Comparison of ENCODE assay signal across 32 cellular contexts in genomic region chr2:11611251-11611650, GRCh38. TPM values are rescaled to one million over a fixed set of nuclear protein-coding genes. Genes with fewer than 3 reads are reported as not detected.
DNase-seq lines count a peak whose midpoint lies in the region; ATAC-seq, FAIRE-seq and TF ChIP-seq lines count a peak whose summit lies in the region.
"Had no signal": no experiment of that assay in that cellular context is flagged by ENCODE, and none has a peak within 500 bp of the region (broad histone marks: within the 10 kb centered on the region; RNA-seq: fewer than 3 reads in every experiment).

No MANE protein-coding gene starts in this region.

- H3K27ac ChIP-seq in HepG2 (ENCODE audit: extremely low read length, insufficient read depth, low read length) (no peak overlapping the region), right lobe of liver (no peak overlapping the region), mesenchymal stem cell (ENCODE audit: low read length, poor library complexity, severe bottlenecking) (no peak overlapping the region), trophoblast cell (ENCODE audit: low read depth, low read length) (no peak overlapping the region), uterus (peak overlapping the region; percentile 21 to 79)
- H3K27ac ChIP-seq: BLaER1 had no signal

- no peak overlapping the region for H3K14ac ChIP-seq in mesenchymal stem cell (ENCODE audit: low read length in 2 of 2)
- H3K14ac ChIP-seq in trophoblast cell (ENCODE audit: low read length) = no peak overlapping the region

- no peak overlapping the region for H4K12ac ChIP-seq in trophoblast cell (ENCODE audit: low read depth, low read length)

- H4K8ac ChIP-seq in mesenchymal stem cell (ENCODE audit: low read length) (no peak overlapping the region), trophoblast cell (ENCODE audit: low read depth, low read length) (no peak overlapping the region)

- H3K18ac ChIP-seq in mesenchymal stem cell (ENCODE audit: low read depth in 1 of 2, low read length in 2 of 2) (no peak overlapping the region), trophoblast cell (ENCODE audit: low read length) (no peak overlapping the region)

- no peak overlapping the region for H2BK5ac ChIP-seq in mesenchymal stem cell (ENCODE audit: low read depth, low read length, poor library complexity, severe bottlenecking)
- H2BK5ac ChIP-seq in trophoblast cell (ENCODE audit: low read depth, low read length, poor library complexity) = no peak overlapping the region

- H3K4me1 ChIP-seq in HepG2 (ENCODE audit: insufficient read depth, low read length) (no peaks in the 10 kb centered on the region), right lobe of liver (no peaks in the 10 kb centered on the region), mesenchymal stem cell (ENCODE audit: control insufficient read depth, insufficient read depth, low read depth, low read length) (no peaks in the 10 kb centered on the region), trophoblast cell (ENCODE audit: control insufficient read depth in 1 of 2, insufficient read depth in 2 of 2, low read length in 2 of 2) (no peaks in the 10 kb centered on the region), uterus (no peaks in the 10 kb centered on the region), mucosa of descending colon (ENCODE audit: low read depth) (no peaks in the 10 kb centered on the region)
- H3K4me1 ChIP-seq: BE2C, BLaER1 had no signal

- WGBS in HepG2 (ENCODE audit: low lambda C conversion rate) = 99% methylated on average over 5 of the region's 5 CpGs
- WGBS in right lobe of liver (ENCODE audit: insufficient coverage, low coverage, low lambda C conversion rate, missing lambda C conversion rate) = 100% methylated on average over 3 of the region's 5 CpGs
- 98% methylated on average over 5 of the region's 5 CpGs for WGBS in mesenchymal stem cell
- WGBS in trophoblast cell (ENCODE audit: extremely low coverage, insufficient coverage, insufficient read length) = no CpG with 5 or more reads among the region's 5 CpGs

- H3K4me2 ChIP-seq in HepG2 (ENCODE audit: low read depth, low read length) (no peak overlapping the region), mesenchymal stem cell (ENCODE audit: low read length, poor library complexity, severe bottlenecking) (no peak overlapping the region), trophoblast cell (ENCODE audit: low read length) (no peak overlapping the region)
- H3K4me2 ChIP-seq: BLaER1 had no signal

- ATAC-seq in HepG2 (no peak), right lobe of liver (no peak), mucosa of descending colon (no peak)
- ATAC-seq: GM12878 had no signal

- POLR2A ChIA-PET in HepG2 (lab: Yijun Ruan, JAX) = no interaction called here

- no peak overlapping the region for H3K4ac ChIP-seq in mesenchymal stem cell (ENCODE audit: low read depth in 1 of 2, low read length in 2 of 2)
- no peak overlapping the region for H3K4ac ChIP-seq in trophoblast cell (ENCODE audit: low read depth, low read length)

- H3K23ac ChIP-seq in mesenchymal stem cell (ENCODE audit: low read length in 2 of 2) (no peak overlapping the region), trophoblast cell (ENCODE audit: low read length) (no peak overlapping the region)

- no peak overlapping the region for H2AK5ac ChIP-seq in mesenchymal stem cell (ENCODE audit: low read length, severe bottlenecking)
- H2AK5ac ChIP-seq in trophoblast cell (ENCODE audit: low read length) = no peak overlapping the region

- H3K9me3 ChIP-seq in HepG2 (ENCODE audit: low read length) (no peaks in the 10 kb centered on the region), right lobe of liver (no peaks in the 10 kb centered on the region), mesenchymal stem cell (ENCODE audit: control insufficient read depth, low read length) (no peaks in the 10 kb centered on the region), trophoblast cell (ENCODE audit: insufficient read depth, low read depth, low read length) (peaks cover 2% of the 10 kb centered on the region), uterus (no peaks in the 10 kb centered on the region), mucosa of descending colon (no peaks in the 10 kb centered on the region)
- H3K9me3 ChIP-seq: BE2C, BLaER1 had no signal

- H4K20me1 ChIP-seq in HepG2 (ENCODE audit: insufficient read depth, low read length) = peaks cover 1% of the 10 kb centered on the region; the same call in 1 of the 2 replicates
- H4K20me1 ChIP-seq: BLaER1 had no signal

- CTCF ChIA-PET in HepG2 (lab: Yijun Ruan, JAX; ENCODE audit: low intra/inter-chr PET ratio, low total read pairs) = no interaction called here

- no peaks in the 10 kb centered on the region for H3K27me3 ChIP-seq in HepG2 (ENCODE audit: control insufficient read depth in 1 of 2, insufficient read depth in 2 of 2, low read length in 2 of 2)
- H3K27me3 ChIP-seq in right lobe of liver = no peaks in the 10 kb centered on the region
- H3K27me3 ChIP-seq in mesenchymal stem cell (ENCODE audit: control insufficient read depth in 1 of 2, insufficient read depth in 1 of 2, low read length in 2 of 2) = peaks cover 16% of the 10 kb centered on the region in 2 experiments
- no peaks in the 10 kb centered on the region for H3K27me3 ChIP-seq in trophoblast cell (ENCODE audit: insufficient read depth, low read length)
- H3K27me3 ChIP-seq in uterus = no peaks in the 10 kb centered on the region
- H3K27me3 ChIP-seq: BE2C, BLaER1 had no signal

- TF ChIP-seq RAD21 in HepG2 (CRISPR knock-in tag; IDR thresholded peaks at IDR 0.05) = no peak

- H3K79me2 ChIP-seq in HepG2 (ENCODE audit: insufficient read depth, low read length) (no peaks in the 10 kb centered on the region), trophoblast cell (ENCODE audit: control insufficient read depth, insufficient read depth, low read length, poor library complexity) (no peaks in the 10 kb centered on the region)

- no peak overlapping the region for H2BK15ac ChIP-seq in mesenchymal stem cell (ENCODE audit: low read depth, poor library complexity, severe bottlenecking)

- DNase-seq in HepG2 (ENCODE audit: low spot score) (no peak), right lobe of liver (no peak), mesenchymal stem cell (no peak), trophoblast cell (peak; percentile 25 to 55), uterus (no peak), mucosa of descending colon (no peak), KBM-7 (no peak), occipital lobe (lab: John Stamatoyannopoulos, UW) (no peak)
- DNase-seq: 8988T; ACHN; BE2C; CD4-positive, alpha-beta memory T cell; CD4-positive, CD25-positive, alpha-beta regulatory T cell; CD8-positive, alpha-beta memory T cell; COR-L47; DMS 273 treated with DMSO at 0.1 percent for 48 hours; DMS153; DMS53; DMS79; DND-41; EL; GDM1 had no signal

- H3K4me3 ChIP-seq in HepG2 (replicated peaks in 1 of 3; ENCODE audit: insufficient read depth in 1 of 3, low read depth in 2 of 3, low read length in 3 of 3) (no peak overlapping the region), right lobe of liver (no peak overlapping the region), mesenchymal stem cell (ENCODE audit: insufficient read depth in 1 of 2, low read depth in 1 of 2, low read length in 2 of 2) (no peak overlapping the region), trophoblast cell (ENCODE audit: low read depth, low read length) (no peak overlapping the region), uterus (no peak overlapping the region), mucosa of descending colon (no peak overlapping the region)
- H3K4me3 ChIP-seq: BLaER1, GM12878 had no signal

- H3K9ac ChIP-seq in HepG2 (ENCODE audit: insufficient read depth, low read depth, low read length) (no peak overlapping the region), mesenchymal stem cell (ENCODE audit: low read length) (no peak overlapping the region), trophoblast cell (ENCODE audit: low read length) (no peak overlapping the region)
- H3K9ac ChIP-seq: BLaER1 had no signal

- intact Hi-C loops in HepG2 (cut with micrococcal nuclease; ENCODE audit: unreplicated experiment) (no loop called here), right lobe of liver (cut with DNase I) (no loop called here), uterus (cut with DNase I; ENCODE audit: low total_unique reads) (no loop called here), mucosa of descending colon (cut with DNase I, micrococcal nuclease) (no loop called here)

- H3K79me1 ChIP-seq in mesenchymal stem cell (replicated peaks; ENCODE audit: low read length, poor library complexity, severe bottlenecking) (no peaks in the 10 kb centered on the region), trophoblast cell (ENCODE audit: low read length) (no peaks in the 10 kb centered on the region)

- in situ Hi-C loops in HepG2 (cut with HindIII; ENCODE audit: extremely low pct_ligation_motif_present, low pct_unique_long_range_greater_than_20kb) (no loop called here), KBM-7 (cut with MboI; ENCODE audit: low pct_unique_long_range_greater_than_20kb, low sequenced_read_pairs) (no loop called here)

- TF ChIP-seq EP300 in HepG2 (IDR thresholded peaks at IDR 0.05; ENCODE audit: low read depth in 2 of 2, low read length in 2 of 2) (no peak), HepG2 (CRISPR knock-in tag; IDR thresholded peaks at IDR 0.05; ENCODE audit: borderline replicate concordance) (no peak)

- H2BK12ac ChIP-seq in mesenchymal stem cell (ENCODE audit: low read length in 2 of 2) (peak overlapping the region in 1 of 2 experiments; percentile 24), trophoblast cell (ENCODE audit: low read length) (no peak overlapping the region)

- H4K91ac ChIP-seq in mesenchymal stem cell (ENCODE audit: low read length) (peak overlapping the region; percentile 25), trophoblast cell (ENCODE audit: low read depth, low read length) (no peak overlapping the region)

- H2BK120ac ChIP-seq in mesenchymal stem cell (ENCODE audit: low read depth, low read length) (no peak overlapping the region), trophoblast cell (ENCODE audit: insufficient read depth, low read length, poor library complexity) (no peak overlapping the region)

- H2AFZ ChIP-seq in HepG2 (ENCODE audit: low read length) (no peak overlapping the region), mesenchymal stem cell (ENCODE audit: low read depth, low read length) (no peak overlapping the region), trophoblast cell (ENCODE audit: insufficient read depth, low read length, poor library complexity) (no peak overlapping the region)

- FAIRE-seq in HepG2 (lab: Jason Lieb, UNC) = no peak
- FAIRE-seq: A204.1, GM12878, GM12892, GM18507 had no signal

- H3K36me3 ChIP-seq in HepG2 (replicated peaks in 1 of 2; ENCODE audit: control insufficient read depth in 1 of 2, insufficient read depth in 2 of 2, low read length in 2 of 2) (peaks cover 61 to 91% of the 10 kb centered on the region in 2 experiments), right lobe of liver (no peaks in the 10 kb centered on the region), mesenchymal stem cell (ENCODE audit: control insufficient read depth in 1 of 2, insufficient read depth in 2 of 2, low read depth in 1 of 2, low read length in 2 of 2) (no peaks in the 10 kb centered on the region), trophoblast cell (ENCODE audit: control insufficient read depth in 1 of 2, insufficient read depth in 2 of 2, low read length in 2 of 2) (peaks cover 8 to 9% of the 10 kb centered on the region in 2 experiments), uterus (no peaks in the 10 kb centered on the region), mucosa of descending colon (ENCODE audit: low read depth) (no peaks in the 10 kb centered on the region)

- TF ChIP-seq POLR2A in HepG2 (IDR thresholded peaks at IDR 0.05; ENCODE audit: insufficient read depth in 1 of 2, low read depth in 2 of 2, low read length in 2 of 2) = no peak
- no peak for TF ChIP-seq POLR2A in right lobe of liver (IDR thresholded peaks at IDR 0.05)
- TF ChIP-seq POLR2A in uterus (IDR thresholded peaks at IDR 0.05) = no peak

- BruUV-seq in HepG2 (replicated peaks; lab: Mats Ljungman, UMichigan) = no TSS peak

- TF ChIP-seq CTCF in HepG2 (CRISPR knock-in tag; IDR thresholded peaks at IDR 0.05) (no peak), right lobe of liver (IDR thresholded peaks at IDR 0.05) (no peak), uterus (IDR thresholded peaks at IDR 0.05) (no peak), mucosa of descending colon (IDR thresholded peaks at IDR 0.05) (no peak)

RNA-seq across cellular contexts. Expression of gene NTSR2, which starts 58.7 kb away (rescaled TPM):
- total RNA-seq in HepG2 (2016; rRNA removed; fragmentation: Illumina TruSeq; extraction: Trizol) = not detected in 2 replicates
- total RNA-seq in HepG2 (2016; cell fraction: cytosol; rRNA removed; fragmentation: Illumina TruSeq; extraction: Trizol; ENCODE audit: low read depth) = not detected in 2 replicates
- total RNA-seq in HepG2 (2016; cell fraction: insoluble cytoplasmic fraction; rRNA removed; fragmentation: Illumina TruSeq; extraction: Trizol) = not detected in 2 replicates
- not detected in 2 replicates for total RNA-seq in HepG2 (2016; cell fraction: membrane; rRNA removed; fragmentation: Illumina TruSeq; extraction: Trizol)
- not detected in 2 replicates for total RNA-seq in HepG2 (2016; cell fraction: nucleus; rRNA removed; fragmentation: Illumina TruSeq; extraction: Trizol)
- polyA plus RNA-seq in HepG2 (2011; rRNA removed) = not detected in 2 replicates
- polyA plus RNA-seq in HepG2 (2011; cell fraction: cytosol; rRNA removed) = not detected in 2 replicates
- not detected in 2 replicates for polyA plus RNA-seq in HepG2 (2011; cell fraction: nucleus; rRNA removed)
- not detected in 2 replicates for polyA plus RNA-seq in HepG2 (2012)
- polyA plus RNA-seq in HepG2 (2016; cell fraction: cytosol; fragmentation: Illumina TruSeq; extraction: Trizol; ENCODE audit: low read depth) = not detected in 2 replicates
- not detected in 2 replicates for polyA plus RNA-seq in HepG2 (2016; cell fraction: insoluble cytoplasmic fraction; fragmentation: Illumina TruSeq; extraction: Trizol; ENCODE audit: low read depth)
- polyA plus RNA-seq in HepG2 (2016; cell fraction: membrane; fragmentation: Illumina TruSeq; extraction: Trizol; ENCODE audit: low read depth) = not detected in 2 replicates
- not detected in 2 replicates for polyA plus RNA-seq in HepG2 (2016; cell fraction: nucleus; fragmentation: Illumina TruSeq; extraction: Trizol; ENCODE audit: insufficient read depth, low read depth)
- not detected in 2 replicates for polyA minus RNA-seq in HepG2 (2011; rRNA and poly(A)+ RNA removed; ENCODE audit: low replicate concordance)
- polyA minus RNA-seq in HepG2 (2011; cell fraction: cytosol; rRNA and poly(A)+ RNA removed) = not detected in 2 replicates
- polyA minus RNA-seq in HepG2 (2011; cell fraction: nucleus; rRNA and poly(A)+ RNA removed) = not detected in 2 replicates
- not detected for total RNA-seq in right lobe of liver
- not detected for polyA plus RNA-seq in mesenchymal stem cell (2013, experiment 1 of 2)
- polyA plus RNA-seq in mesenchymal stem cell (2013, experiment 2 of 2) = not detected
- polyA plus RNA-seq in trophoblast cell (2013) = not detected in 2 replicates
- not detected for total RNA-seq in uterus
- total RNA-seq in mucosa of descending colon = not detected
- 0.31 TPM for total RNA-seq in occipital lobe
- total RNA-seq: A673; CD4-positive, alpha-beta memory T cell; CD4-positive, CD25-positive, alpha-beta regulatory T cell; CD8-positive, alpha-beta memory T cell; Daoy; G401; GM12878 had no signal
- polyA plus RNA-seq: AG04450; CD14-positive monocyte; CD4-positive, alpha-beta memory T cell; CD4-positive, CD25-positive, alpha-beta regulatory T cell; CD8-positive, alpha-beta memory T cell; GM12878 had no signal

Comparison
In these comparisons a context has a peak if more than half of its experiments do, and no peak if none do; other contexts are left out.
1. DNase-seq: peak in trophoblast cell (2 of 2); none in HepG2 (single experiment), right lobe of liver (0 of 3), mesenchymal stem cell (single experiment), uterus (0 of 2), mucosa of descending colon (0 of 3), KBM-7 (single experiment) and occipital lobe (single experiment).
2. H3K27ac ChIP-seq: peak in uterus (2 of 2); none in HepG2 (single experiment), right lobe of liver (0 of 3), mesenchymal stem cell (single experiment) and trophoblast cell (single experiment).